32 cellular contexts compared by ENCODE assay signal in genomic region chr15:55535436-55535835, GRCh38. TPM values are rescaled to one million over a fixed set of nuclear protein-coding genes. Genes with fewer than 3 reads are reported as not detected.
A peak's percentile ranks its signal among the peaks of the same experiment; 100 is the strongest.
DNase-seq lines count a peak whose midpoint lies in the region; ATAC-seq, FAIRE-seq and TF ChIP-seq lines count a peak whose summit lies in the region.
"Had no signal": no experiment of that assay in that cellular context is flagged by ENCODE, and none has a peak within 500 bp of the region (broad histone marks: within the 10 kb centered on the region; RNA-seq: fewer than 3 reads in every experiment).

No MANE protein-coding gene starts in this region.

- no peak overlapping the region for H3K4me3 Mint-ChIP-seq in naive thymus-derived CD4-positive, alpha-beta T cell
- H3K4me3 Mint-ChIP-seq: activated CD8-positive, alpha-beta T cell treated with anti-CD3 and anti-CD28 coated beads, Interleukin-2, amount 10 ng/mL, durations not matched to agents 7 days and 5 days; activated naive CD4-positive, alpha-beta T cell treated with anti-CD3 and anti-CD28 coated beads for 36 hours; mesothelial cell of epicardium had no signal

- no peaks in the 10 kb centered on the region for H3K9me3 ChIP-seq in HepG2 (ENCODE audit: low read length)
- no peaks in the 10 kb centered on the region for H3K9me3 ChIP-seq in right lobe of liver
- H3K9me3 ChIP-seq in OCI-LY7 (ENCODE audit: low read length), result no peaks in the 10 kb centered on the region
- H3K9me3 ChIP-seq in naive thymus-derived CD4-positive, alpha-beta T cell (ENCODE audit: control insufficient read depth in 2 of 3, low read length in 3 of 3), result no peaks in the 10 kb centered on the region
- H3K9me3 ChIP-seq: breast epithelium, colonic mucosa, Peyer's patch, transverse colon had no signal

- CTCF ChIA-PET in HepG2 (lab: Yijun Ruan, JAX; ENCODE audit: low intra/inter-chr PET ratio, low total read pairs) (no interaction called here), OCI-LY7 (lab: Charles Lee; ENCODE audit: unreplicated experiment) (no interaction called here)
- CTCF ChIA-PET in naive thymus-derived CD4-positive, alpha-beta T cell (lab: Charles Lee), result no interaction called here

- TF ChIP-seq POLR2A in HepG2 (IDR thresholded peaks at IDR 0.05; ENCODE audit: insufficient read depth in 1 of 2, low read depth in 2 of 2, low read length in 2 of 2) (no peak), right lobe of liver (IDR thresholded peaks at IDR 0.05) (no peak)

- intact Hi-C loops in HepG2 (cut with micrococcal nuclease; ENCODE audit: unreplicated experiment), result no loop called here
- intact Hi-C loops in right lobe of liver (cut with DNase I), result no loop called here
- intact Hi-C loops in OCI-LY7 (cut with micrococcal nuclease; ENCODE audit: unreplicated experiment), result no loop called here
- intact Hi-C loops in naive thymus-derived CD4-positive, alpha-beta T cell (cut with micrococcal nuclease), result loop anchor here in 1 of 2 donors (2.0 kb wide), 1 partner anchor 105 kb away; no protein-coding TSS in a partner anchor

- no peak for TF ChIP-seq RAD21 in HepG2 (CRISPR knock-in tag; IDR thresholded peaks at IDR 0.05)

- no peak for DNase-seq in HepG2 (ENCODE audit: low spot score)
- no peak for DNase-seq in right lobe of liver
- peak; percentile 44 for DNase-seq in OCI-LY7 (ENCODE audit: low spot score)
- DNase-seq in naive thymus-derived CD4-positive, alpha-beta T cell, result peak in 4 of 9 donors; percentile 7 to 20 (median 9)
- DNase-seq in A172 (ENCODE audit: low spot score), result no peak
- no peak for DNase-seq in HuH-7 (ENCODE audit: low spot score)
- DNase-seq: activated CD8-positive, alpha-beta T cell treated with anti-CD3 and anti-CD28 coated beads, Interleukin-2, amount 10 ng/mL, durations not matched to agents 7 days and 5 days; activated naive CD4-positive, alpha-beta T cell treated with anti-CD3 and anti-CD28 coated beads for 36 hours; activated T-cell treated with anti-CD3 and anti-CD28 coated beads, Interleukin-2, amount 50 U/mL, for 1 hour; C1 segment of cervical spinal cord; colonic mucosa; effector CD8-positive, alpha-beta T cell; HCEC 1CT; left ventricle myocardium superior; naive B cell; NCI-H1048; NCI-H187 treated with DMSO at 0.1 percent for 48 hours; NCI-H2171 treated with DMSO at 0.1 percent for 48 hours; NCI-H524; NK-92 treated with Interleukin-12 subunit alpha and Interleukin-12 subunit beta, amount 100 ng/mL, for 24 hours; Peyer's patch; SIG-M5; SW 1271; transverse colon had no signal

- H3K79me2 ChIP-seq in HepG2 (ENCODE audit: insufficient read depth, low read length) (no peaks in the 10 kb centered on the region), OCI-LY7 (ENCODE audit: insufficient read depth, low read depth, low read length) (no peaks in the 10 kb centered on the region)

- H3K9me3 Mint-ChIP-seq in naive thymus-derived CD4-positive, alpha-beta T cell, result no peaks in the 10 kb centered on the region
- H3K9me3 Mint-ChIP-seq: activated naive CD4-positive, alpha-beta T cell treated with anti-CD3 and anti-CD28 coated beads for 36 hours; mesothelial cell of epicardium; naive B cell had no signal

- H3K4me3 ChIP-seq in HepG2 (replicated peaks in 1 of 3; ENCODE audit: insufficient read depth in 1 of 3, low read depth in 2 of 3, low read length in 3 of 3), result no peak overlapping the region
- H3K4me3 ChIP-seq in right lobe of liver, result no peak overlapping the region
- H3K4me3 ChIP-seq in OCI-LY7 (ENCODE audit: low read depth, low read length, poor library complexity, severe bottlenecking), result no peak overlapping the region
- H3K4me3 ChIP-seq in naive thymus-derived CD4-positive, alpha-beta T cell (ENCODE audit: low read length), result no peak overlapping the region
- H3K4me3 ChIP-seq: breast epithelium, colonic mucosa, GM12878, Peyer's patch, skin epidermis, transverse colon had no signal

- POLR2A ChIA-PET in HepG2 (lab: Yijun Ruan, JAX), result no interaction called here
- POLR2A ChIA-PET in OCI-LY7 (lab: Charles Lee), result no interaction called here
- POLR2A ChIA-PET in naive thymus-derived CD4-positive, alpha-beta T cell (lab: Charles Lee), result no interaction called here

- no peak overlapping the region for H3K27ac Mint-ChIP-seq in naive thymus-derived CD4-positive, alpha-beta T cell
- H3K27ac Mint-ChIP-seq: activated CD8-positive, alpha-beta T cell treated with anti-CD3 and anti-CD28 coated beads, Interleukin-2, amount 10 ng/mL, durations not matched to agents 7 days and 5 days; activated naive CD4-positive, alpha-beta T cell treated with anti-CD3 and anti-CD28 coated beads for 36 hours; mesothelial cell of epicardium; naive B cell had no signal

- no peaks in the 10 kb centered on the region for H3K4me1 ChIP-seq in HepG2 (ENCODE audit: insufficient read depth, low read length)
- no peaks in the 10 kb centered on the region for H3K4me1 ChIP-seq in right lobe of liver
- peaks cover 26% of the 10 kb centered on the region for H3K4me1 ChIP-seq in OCI-LY7 (ENCODE audit: insufficient read depth, low read length, poor library complexity, severe bottlenecking)
- H3K4me1 ChIP-seq in naive thymus-derived CD4-positive, alpha-beta T cell (ENCODE audit: control insufficient read depth in 2 of 2, insufficient read depth in 2 of 2, low read length in 2 of 2), result no peaks in the 10 kb centered on the region
- H3K4me1 ChIP-seq: breast epithelium, colonic mucosa, Peyer's patch, transverse colon had no signal

- peaks cover 7 to 28% (median 14%) of the 10 kb centered on the region in 5 donors for H3K27me3 Mint-ChIP-seq in naive thymus-derived CD4-positive, alpha-beta T cell
- H3K27me3 Mint-ChIP-seq: naive B cell had no signal

- ATAC-seq in HepG2 (peak; percentile 65), right lobe of liver (no peak), HG02610 (IDR thresholded peaks at IDR 0.05; ENCODE audit: unreplicated experiment) (no peak)
- ATAC-seq in naive thymus-derived CD4-positive, alpha-beta T cell, result peak; percentile 52
- ATAC-seq: activated CD8-positive, alpha-beta T cell treated with anti-CD3 and anti-CD28 coated beads, Interleukin-2, amount 10 ng/mL, durations not matched to agents 7 days and 5 days; GM12878; left ventricle myocardium superior had no signal

- H3K27ac ChIP-seq in HepG2 (ENCODE audit: extremely low read length, insufficient read depth, low read length), result no peak overlapping the region
- H3K27ac ChIP-seq in right lobe of liver, result no peak overlapping the region
- H3K27ac ChIP-seq in OCI-LY7 (ENCODE audit: low read depth, low read length, poor library complexity, severe bottlenecking), result no peak overlapping the region
- no peak overlapping the region for H3K27ac ChIP-seq in naive thymus-derived CD4-positive, alpha-beta T cell (ENCODE audit: low read depth, low read length)
- H3K27ac ChIP-seq: breast epithelium, colonic mucosa, HL-60, Peyer's patch, skin epidermis, transverse colon had no signal

- FAIRE-seq in HepG2 (lab: Jason Lieb, UNC), result no peak
- FAIRE-seq: D721Med, GM12878, keratinocyte had no signal

- H4K20me1 ChIP-seq in HepG2 (ENCODE audit: insufficient read depth, low read length), result no peaks in the 10 kb centered on the region
- H4K20me1 ChIP-seq in OCI-LY7 (ENCODE audit: insufficient read depth, low read length), result no peaks in the 10 kb centered on the region

- H3K4me2 ChIP-seq in HepG2 (ENCODE audit: low read depth, low read length) (no peak overlapping the region), OCI-LY7 (ENCODE audit: low read length) (peak overlapping the region; percentile 8; the same call in 1 of the 2 replicates)

- TF ChIP-seq EP300 in HepG2 (IDR thresholded peaks at IDR 0.05; ENCODE audit: low read depth in 2 of 2, low read length in 2 of 2) (no peak), HepG2 (CRISPR knock-in tag; IDR thresholded peaks at IDR 0.05; ENCODE audit: borderline replicate concordance) (no peak)

- no peak overlapping the region for H2AFZ ChIP-seq in HepG2 (ENCODE audit: low read length)
- no peak overlapping the region; the same call in 1 of the 2 replicates for H2AFZ ChIP-seq in OCI-LY7 (ENCODE audit: low read length)

- H3K36me3 ChIP-seq in HepG2 (replicated peaks in 1 of 2; ENCODE audit: control insufficient read depth in 1 of 2, insufficient read depth in 2 of 2, low read length in 2 of 2) (no peaks in the 10 kb centered on the region), right lobe of liver (no peaks in the 10 kb centered on the region), OCI-LY7 (ENCODE audit: insufficient read depth, low read length) (no peaks in the 10 kb centered on the region)
- H3K36me3 ChIP-seq in naive thymus-derived CD4-positive, alpha-beta T cell (ENCODE audit: control insufficient read depth in 2 of 3, insufficient read depth in 3 of 3, low read length in 3 of 3), result no peaks in the 10 kb centered on the region
- H3K36me3 ChIP-seq: breast epithelium, colonic mucosa, Peyer's patch, transverse colon had no signal

- no TSS peak for BruUV-seq in HepG2 (replicated peaks; lab: Mats Ljungman, UMichigan)
- BruUV-seq in OCI-LY7 (replicated peaks; lab: Mats Ljungman, UMichigan), result no TSS peak

- WGBS in HepG2 (ENCODE audit: low lambda C conversion rate), result 69% methylated on average over 6 of the region's 6 CpGs
- WGBS in right lobe of liver (ENCODE audit: insufficient coverage, low coverage, low lambda C conversion rate, missing lambda C conversion rate), result 20% methylated on average over 1 of the region's 6 CpGs

- peaks cover 0 to 7% (median 0%) of the 10 kb centered on the region in 7 donors for H3K4me1 Mint-ChIP-seq in naive thymus-derived CD4-positive, alpha-beta T cell

- TF ChIP-seq CTCF in HepG2 (CRISPR knock-in tag; IDR thresholded peaks at IDR 0.05) (no peak), right lobe of liver (IDR thresholded peaks at IDR 0.05) (no peak), OCI-LY7 (conservative IDR thresholded peaks at IDR 0.05; ENCODE audit: low read length) (no peak)

- H3K27me3 ChIP-seq in HepG2 (ENCODE audit: control insufficient read depth in 1 of 2, insufficient read depth in 2 of 2, low read length in 2 of 2) (no peaks in the 10 kb centered on the region), right lobe of liver (no peaks in the 10 kb centered on the region)
- H3K27me3 ChIP-seq in naive thymus-derived CD4-positive, alpha-beta T cell (ENCODE audit: control insufficient read depth in 2 of 2, insufficient read depth in 2 of 2, low read length in 2 of 2), result no peaks in the 10 kb centered on the region
- H3K27me3 ChIP-seq: breast epithelium, colonic mucosa, Peyer's patch, transverse colon had no signal

- H3K9me2 ChIP-seq in OCI-LY7 (ENCODE audit: insufficient read depth, low read length), result no peaks in the 10 kb centered on the region

- H3K9ac ChIP-seq in HepG2 (ENCODE audit: insufficient read depth, low read depth, low read length), result no peak overlapping the region

- in situ Hi-C loops in HepG2 (cut with HindIII; ENCODE audit: extremely low pct_ligation_motif_present, low pct_unique_long_range_greater_than_20kb), result no loop called here

- H3K36me3 Mint-ChIP-seq in naive thymus-derived CD4-positive, alpha-beta T cell, result peaks cover 0 to 4% (median 0%) of the 10 kb centered on the region in 5 donors
- H3K36me3 Mint-ChIP-seq: mesothelial cell of epicardium, naive B cell had no signal

RNA-seq across cellular contexts. Expression of gene DNAAF4, which starts 27.4 kb away (rescaled TPM):
- 0.75 and 2.6 TPM in 2 replicates for total RNA-seq in HepG2 (2016; rRNA removed; fragmentation: Illumina TruSeq; extraction: Trizol)
- not detected in 2 replicates for total RNA-seq in HepG2 (2016; cell fraction: cytosol; rRNA removed; fragmentation: Illumina TruSeq; extraction: Trizol; ENCODE audit: low read depth)
- total RNA-seq in HepG2 (2016; cell fraction: insoluble cytoplasmic fraction; rRNA removed; fragmentation: Illumina TruSeq; extraction: Trizol), result 1.1 and 1.8 TPM in 2 replicates
- total RNA-seq in HepG2 (2016; cell fraction: membrane; rRNA removed; fragmentation: Illumina TruSeq; extraction: Trizol), result 0.24 and 0.59 TPM in 2 replicates
- total RNA-seq in HepG2 (2016; cell fraction: nucleus; rRNA removed; fragmentation: Illumina TruSeq; extraction: Trizol), result 1.3 TPM in 1 of 2 replicates, not detected in the other
- polyA plus RNA-seq in HepG2 (2011; rRNA removed), result 0.21 and 0.65 TPM in 2 replicates
- 0.27 and 0.64 TPM in 2 replicates for polyA plus RNA-seq in HepG2 (2011; cell fraction: cytosol; rRNA removed)
- polyA plus RNA-seq in HepG2 (2011; cell fraction: nucleus; rRNA removed), result 0.12 TPM in 1 of 2 replicates, not detected in the other
- 0.27 and 0.42 TPM in 2 replicates for polyA plus RNA-seq in HepG2 (2012)
- polyA plus RNA-seq in HepG2 (2016; cell fraction: cytosol; fragmentation: Illumina TruSeq; extraction: Trizol; ENCODE audit: low read depth), result 0.19 and 0.60 TPM in 2 replicates
- polyA plus RNA-seq in HepG2 (2016; cell fraction: insoluble cytoplasmic fraction; fragmentation: Illumina TruSeq; extraction: Trizol; ENCODE audit: low read depth), result 2.4 and 2.7 TPM in 2 replicates
- polyA plus RNA-seq in HepG2 (2016; cell fraction: membrane; fragmentation: Illumina TruSeq; extraction: Trizol; ENCODE audit: low read depth), result 0.45 and 0.74 TPM in 2 replicates
- polyA plus RNA-seq in HepG2 (2016; cell fraction: nucleus; fragmentation: Illumina TruSeq; extraction: Trizol; ENCODE audit: insufficient read depth, low read depth), result 1.0 and 1.4 TPM in 2 replicates
- polyA minus RNA-seq in HepG2 (2011; rRNA and poly(A)+ RNA removed; ENCODE audit: low replicate concordance), result 0.20 and 2.0 TPM in 2 replicates
- not detected in 2 replicates for polyA minus RNA-seq in HepG2 (2011; cell fraction: cytosol; rRNA and poly(A)+ RNA removed)
- polyA minus RNA-seq in HepG2 (2011; cell fraction: nucleus; rRNA and poly(A)+ RNA removed), result 0.77 and 0.99 TPM in 2 replicates
- under 1 TPM in 1 of 6 experiments, not detected in 5; 0.19 TPM for total RNA-seq in right lobe of liver
- 0.79 TPM in 1 of 2 replicates, not detected in the other for total RNA-seq in OCI-LY7 (2014; rRNA removed; shearing (Covaris generic))
- not detected in 2 replicates for total RNA-seq in OCI-LY7 (2022)
- total RNA-seq in naive thymus-derived CD4-positive, alpha-beta T cell, result 1 to 10 TPM in 2 of 5 experiments, under 1 TPM in 2, not detected in 1; 0.27 to 1.3 (median 0.82) TPM
- under 1 TPM in 1 of 2 donors, not detected in 1; 0.50 TPM for polyA plus RNA-seq in naive thymus-derived CD4-positive, alpha-beta T cell
- 12.7 and 17.1 TPM in 2 replicates for total RNA-seq in A172 (2014; rRNA removed; shearing (Covaris generic))
- total RNA-seq: activated CD8-positive, alpha-beta T cell treated with anti-CD3 and anti-CD28 coated beads, Interleukin-2, amount 10 ng/mL, durations not matched to agents 7 days and 5 days had no signal

RNA-seq across cellular contexts. Expression of gene PYGO1, which starts 52.7 kb away (rescaled TPM):
- 1.8 and 2.6 TPM in 2 replicates for total RNA-seq in HepG2 (2016; rRNA removed; fragmentation: Illumina TruSeq; extraction: Trizol)
- total RNA-seq in HepG2 (2016; cell fraction: cytosol; rRNA removed; fragmentation: Illumina TruSeq; extraction: Trizol; ENCODE audit: low read depth), result 0.26 and 0.40 TPM in 2 replicates
- 1.8 and 2.0 TPM in 2 replicates for total RNA-seq in HepG2 (2016; cell fraction: insoluble cytoplasmic fraction; rRNA removed; fragmentation: Illumina TruSeq; extraction: Trizol)
- 1.2 and 1.6 TPM in 2 replicates for total RNA-seq in HepG2 (2016; cell fraction: membrane; rRNA removed; fragmentation: Illumina TruSeq; extraction: Trizol)
- total RNA-seq in HepG2 (2016; cell fraction: nucleus; rRNA removed; fragmentation: Illumina TruSeq; extraction: Trizol), result 1.7 and 2.1 TPM in 2 replicates
- 0.94 and 1.1 TPM in 2 replicates for polyA plus RNA-seq in HepG2 (2011; rRNA removed)
- polyA plus RNA-seq in HepG2 (2011; cell fraction: cytosol; rRNA removed), result 0.30 and 0.45 TPM in 2 replicates
- 0.57 and 0.63 TPM in 2 replicates for polyA plus RNA-seq in HepG2 (2011; cell fraction: nucleus; rRNA removed)
- polyA plus RNA-seq in HepG2 (2012), result 0.45 and 0.74 TPM in 2 replicates
- 0.11 and 0.20 TPM in 2 replicates for polyA plus RNA-seq in HepG2 (2016; cell fraction: cytosol; fragmentation: Illumina TruSeq; extraction: Trizol; ENCODE audit: low read depth)
- 1.5 TPM in 2 replicates for polyA plus RNA-seq in HepG2 (2016; cell fraction: insoluble cytoplasmic fraction; fragmentation: Illumina TruSeq; extraction: Trizol; ENCODE audit: low read depth)
- 0.50 and 0.52 TPM in 2 replicates for polyA plus RNA-seq in HepG2 (2016; cell fraction: membrane; fragmentation: Illumina TruSeq; extraction: Trizol; ENCODE audit: low read depth)
- polyA plus RNA-seq in HepG2 (2016; cell fraction: nucleus; fragmentation: Illumina TruSeq; extraction: Trizol; ENCODE audit: insufficient read depth, low read depth), result 1.2 and 1.9 TPM in 2 replicates
- 0.21 and 1.1 TPM in 2 replicates for polyA minus RNA-seq in HepG2 (2011; rRNA and poly(A)+ RNA removed; ENCODE audit: low replicate concordance)
- 0.79 and 0.89 TPM in 2 replicates for polyA minus RNA-seq in HepG2 (2011; cell fraction: cytosol; rRNA and poly(A)+ RNA removed)
- 1.0 and 1.7 TPM in 2 replicates for polyA minus RNA-seq in HepG2 (2011; cell fraction: nucleus; rRNA and poly(A)+ RNA removed)
- under 1 TPM; 0.09 to 0.27 (median 0.19) TPM for total RNA-seq in right lobe of liver
- not detected in 2 replicates for total RNA-seq in OCI-LY7 (2014; rRNA removed; shearing (Covaris generic))
- total RNA-seq in OCI-LY7 (2022), result not detected in 2 replicates
- total RNA-seq in naive thymus-derived CD4-positive, alpha-beta T cell, result not detected
- polyA plus RNA-seq in naive thymus-derived CD4-positive, alpha-beta T cell, result not detected
- total RNA-seq in A172 (2014; rRNA removed; shearing (Covaris generic)), result 10.3 and 14.7 TPM in 2 replicates
- total RNA-seq: activated CD8-positive, alpha-beta T cell treated with anti-CD3 and anti-CD28 coated beads, Interleukin-2, amount 10 ng/mL, durations not matched to agents 7 days and 5 days; activated naive CD4-positive, alpha-beta T cell treated with anti-CD3 and anti-CD28 coated beads for 36 hours; GM12878 had no signal

Comparison
In these comparisons a context has a peak if more than half of its experiments do, and no peak if none do; other contexts are left out.
1. ATAC-seq: peak in HepG2 (single experiment) and naive thymus-derived CD4-positive, alpha-beta T cell (single experiment); none in right lobe of liver (0 of 4) and HG02610 (single experiment).